ENCODE assay signal across 12 cellular contexts in genomic region chr5:160159991-160160826, GRCh38. TPM values are rescaled to one million over a fixed set of nuclear protein-coding genes. Genes with fewer than 3 reads are reported as not detected.
A peak's percentile ranks its signal among the peaks of the same experiment; 100 is the strongest.
DNase-seq lines count a peak whose midpoint lies in the region; ATAC-seq, FAIRE-seq and TF ChIP-seq lines count a peak whose summit lies in the region.
"Had no signal": no experiment of that assay in that cellular context is flagged by ENCODE, and none has a peak within 500 bp of the region (broad histone marks: within the 10 kb centered on the region; RNA-seq: fewer than 3 reads in every experiment).

No MANE protein-coding gene starts in this region.

- TF ChIP-seq CTCF in sigmoid colon (IDR thresholded peaks at IDR 0.05) = no peak

- H3K23ac ChIP-seq in mesenchymal stem cell (ENCODE audit: low read length in 2 of 2) = no peak overlapping the region

- H2BK12ac ChIP-seq in mesenchymal stem cell (ENCODE audit: low read length in 2 of 2) = peak overlapping the region; percentile 28 to 43

- peak; percentile 69 for FAIRE-seq in GM12891 (lab: Jason Lieb, UNC)

- H2AK5ac ChIP-seq in mesenchymal stem cell (ENCODE audit: low read length, severe bottlenecking) = peak overlapping the region; percentile 33

- peak overlapping the region; percentile 54 for H2AFZ ChIP-seq in mesenchymal stem cell (ENCODE audit: low read depth, low read length)

- no peak for TF ChIP-seq EP300 in sigmoid colon (IDR thresholded peaks at IDR 0.05)

- peak overlapping the region; percentile 18 to 77 for H3K18ac ChIP-seq in mesenchymal stem cell (ENCODE audit: low read depth in 1 of 2, low read length in 2 of 2)

- DNase-seq in GM12891 (ENCODE audit: insufficient read length, low spot score) (no peak), NCI-H748 (lab: John Stamatoyannopoulos, UW; ENCODE audit: unreplicated experiment) (peak; percentile 66), mesenchymal stem cell (no peak), occipital lobe (lab: John Stamatoyannopoulos, UW) (no peak), Kasumi-1 (lab: John Stamatoyannopoulos, UW) (no peak), sigmoid colon (no peak)
- no peak for DNase-seq in activated CD4-positive, alpha-beta T cell treated with anti-CD3 and anti-CD28 coated beads, Interleukin-2, amount 50 U/mL, for 48 hours
- DNase-seq: activated T-cell treated with anti-CD3 and anti-CD28 coated beads, Interleukin-2, amount 50 U/mL, for 72 hours; erythroblast; stimulated activated naive CD4-positive, alpha-beta T cell had no signal

- 63% methylated on average over 11 of the region's 19 CpGs for WGBS in mesenchymal stem cell
- 74 to 78% methylated on average over 19 of the region's 19 CpGs for WGBS in sigmoid colon, 2 donors

- intact Hi-C loops in sigmoid colon (cut with DNase I) = no loop called here

- peak overlapping the region in 1 of 2 experiments; percentile 42 for H3K4ac ChIP-seq in mesenchymal stem cell (ENCODE audit: low read depth in 1 of 2, low read length in 2 of 2)

- ATAC-seq in HG02884 (IDR thresholded peaks at IDR 0.05; ENCODE audit: unreplicated experiment) = peak; percentile 64
- ATAC-seq: activated T-cell treated with anti-CD3 and anti-CD28 coated beads, Interleukin-2, amount 50 U/mL, for 72 hours; Right ventricle myocardium inferior had no signal

- H3K27ac ChIP-seq in mesenchymal stem cell (ENCODE audit: low read length, poor library complexity, severe bottlenecking) (no peak overlapping the region), sigmoid colon (no peak overlapping the region)

- H3K14ac ChIP-seq in mesenchymal stem cell (ENCODE audit: low read length in 2 of 2) = no peak overlapping the region

- H2BK5ac ChIP-seq in mesenchymal stem cell (ENCODE audit: low read depth, low read length, poor library complexity, severe bottlenecking) = no peak overlapping the region

- H4K91ac ChIP-seq in mesenchymal stem cell (ENCODE audit: low read length) = no peak overlapping the region

- H3K4me3 ChIP-seq in mesenchymal stem cell (ENCODE audit: insufficient read depth in 1 of 2, low read depth in 1 of 2, low read length in 2 of 2) (no peak overlapping the region), sigmoid colon (no peak overlapping the region)

- no peaks in the 10 kb centered on the region for H3K27me3 ChIP-seq in mesenchymal stem cell (ENCODE audit: control insufficient read depth in 1 of 2, insufficient read depth in 1 of 2, low read length in 2 of 2)
- no peaks in the 10 kb centered on the region for H3K27me3 ChIP-seq in sigmoid colon

- H3K36me3 ChIP-seq in mesenchymal stem cell (ENCODE audit: control insufficient read depth in 1 of 2, insufficient read depth in 2 of 2, low read depth in 1 of 2, low read length in 2 of 2) (no peaks in the 10 kb centered on the region), sigmoid colon (no peaks in the 10 kb centered on the region)

- TF ChIP-seq POLR2A in GM12891 (IDR thresholded peaks at IDR 0.05; ENCODE audit: low read depth, low read length) (no peak), sigmoid colon (IDR thresholded peaks at IDR 0.05) (no peak)

- no peak overlapping the region for H3K4me2 ChIP-seq in mesenchymal stem cell (ENCODE audit: low read length, poor library complexity, severe bottlenecking)

- H4K8ac ChIP-seq in mesenchymal stem cell (ENCODE audit: low read length) = peak overlapping the region; percentile 82

- peaks cover 15% of the 10 kb centered on the region for H3K4me1 ChIP-seq in mesenchymal stem cell (ENCODE audit: control insufficient read depth, insufficient read depth, low read depth, low read length)
- peaks cover 0 to 9% (median 8%) of the 10 kb centered on the region in 4 donors for H3K4me1 ChIP-seq in sigmoid colon

- no peak overlapping the region for H3K9ac ChIP-seq in mesenchymal stem cell (ENCODE audit: low read length)

- no peaks in the 10 kb centered on the region for H3K79me1 ChIP-seq in mesenchymal stem cell (replicated peaks; ENCODE audit: low read length, poor library complexity, severe bottlenecking)

- H3K9me3 ChIP-seq in mesenchymal stem cell (ENCODE audit: control insufficient read depth, low read length) (no peaks in the 10 kb centered on the region), sigmoid colon (no peaks in the 10 kb centered on the region)

- peak overlapping the region; percentile 36 for H2BK15ac ChIP-seq in mesenchymal stem cell (ENCODE audit: low read depth, poor library complexity, severe bottlenecking)

- H2BK120ac ChIP-seq in mesenchymal stem cell (ENCODE audit: low read depth, low read length) = no peak overlapping the region

TF ChIP-seq in GM12891, 5 proteins besides CTCF, POLR2A, EP300 and RAD21:
- TF ChIP-seq PAX5 (IDR thresholded peaks at IDR 0.05; ENCODE audit: insufficient read depth, low read length, severe bottlenecking) (no peak), POU2F2 (IDR thresholded peaks at IDR 0.05; ENCODE audit: low read depth, low read length) (no peak), SPI1 (IDR thresholded peaks at IDR 0.05; ENCODE audit: low read depth, low read length) (no peak), TAF1 (IDR thresholded peaks at IDR 0.05; ENCODE audit: low read depth, low read length) (no peak), POLR2AphosphoS5 (IDR thresholded peaks at IDR 0.05; ENCODE audit: low read depth, low read length) (no peak)
TF ChIP-seq in GM12891: peak in this region for 0.

RNA-seq across cellular contexts. Expression of gene PWWP2A, which starts 41.0 kb away (rescaled TPM):
- polyA plus RNA-seq in GM12891 (2012; ENCODE audit: low read depth, missing spikeins) = 8.9 TPM
- 24.0 TPM for polyA plus RNA-seq in mesenchymal stem cell (2013, experiment 1 of 2)
- polyA plus RNA-seq in mesenchymal stem cell (2013, experiment 2 of 2) = 22.5 TPM
- total RNA-seq in occipital lobe (43.0 TPM), sigmoid colon (10 to 100 TPM; 24.8 to 33.2 (median 29.1) TPM)
- polyA plus RNA-seq in sigmoid colon = 10 to 100 TPM in 1 of 3 donors, 1 to 10 TPM in 2; 9.0 to 12.2 (median 9.7) TPM
